In the genomic region with DNA sequence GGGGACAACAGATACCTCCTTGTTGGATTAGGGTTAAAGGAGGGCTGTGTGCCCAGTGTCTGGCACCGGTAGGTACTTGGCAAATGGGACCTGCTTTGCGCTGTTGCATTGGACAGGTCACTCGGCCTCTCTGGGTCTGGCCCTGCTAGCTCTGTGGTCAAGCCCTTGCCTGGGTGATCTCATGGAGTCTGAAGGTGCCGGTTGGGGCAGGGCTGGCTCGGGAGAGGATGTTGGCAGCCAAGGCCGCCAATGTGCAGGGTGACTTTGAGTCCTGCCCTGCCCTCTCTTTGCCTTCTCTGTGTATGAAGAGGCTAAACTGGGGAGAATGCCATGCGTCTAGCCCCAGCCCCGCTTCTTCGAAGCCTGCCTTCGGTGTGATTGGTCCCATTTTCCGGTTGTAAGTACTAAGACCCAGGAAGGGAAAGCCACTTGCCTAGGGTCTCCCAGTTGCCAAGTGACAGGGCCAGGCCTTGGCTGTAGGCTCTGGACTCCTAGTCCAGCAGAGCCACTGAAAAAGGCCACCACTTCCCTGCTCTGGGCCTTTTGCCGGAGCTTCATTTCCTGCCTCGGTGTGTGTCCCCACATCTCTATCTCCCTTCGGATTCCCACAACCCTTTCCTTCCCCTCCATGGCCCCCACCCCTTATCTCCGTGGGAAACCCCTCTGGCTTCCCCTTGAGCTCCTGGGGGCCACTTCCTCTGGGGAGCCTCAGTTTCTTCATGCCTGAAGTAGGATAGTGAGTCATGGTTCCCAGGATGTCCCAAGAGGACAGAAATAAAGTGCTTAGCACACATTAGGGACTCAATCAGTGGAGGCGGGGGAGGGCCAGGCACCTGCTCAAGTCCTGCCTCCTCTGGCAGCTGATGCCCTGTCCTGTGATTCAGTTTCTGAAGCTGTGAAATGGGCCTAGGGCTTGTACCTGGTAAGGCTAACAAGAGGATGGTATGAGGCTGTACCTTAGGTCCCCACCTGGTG, we compare ENCODE assay signal across 10 cellular contexts. TPM values are rescaled to one million over a fixed set of nuclear protein-coding genes. Genes with fewer than 3 reads are reported as not detected.
DNase-seq lines count a peak whose midpoint lies in the region; ATAC-seq and TF ChIP-seq lines count a peak whose summit lies in the region.
"Had no signal": no experiment of that assay in that cellular context is flagged by ENCODE, and none has a peak within 500 bp of the region (broad histone marks: within the 10 kb centered on the region; RNA-seq: fewer than 3 reads in every experiment).

No MANE protein-coding gene starts in this region.

- peaks cover 0 to 6% (median 0%) of the 10 kb centered on the region in 7 donors for H3K9me3 Mint-ChIP-seq in CD14-positive monocyte
- no peaks in the 10 kb centered on the region for H3K9me3 Mint-ChIP-seq in endodermal cell
- no peaks in the 10 kb centered on the region for H3K9me3 Mint-ChIP-seq in progenitor cell of endocrine pancreas (ENCODE audit: low read depth)
- H3K9me3 Mint-ChIP-seq: activated naive CD8-positive, alpha-beta T cell treated with anti-CD3 and anti-CD28 coated beads, Interleukin-2, amount 10 ng/mL, durations not matched to agents 7 days and 5 days had no signal

- peak overlapping the region; percentile 56 to 94 (median 82) for H3K27ac Mint-ChIP-seq in CD14-positive monocyte
- peak overlapping the region; percentile 85 for H3K27ac Mint-ChIP-seq in endodermal cell
- peak overlapping the region; percentile 55 for H3K27ac Mint-ChIP-seq in progenitor cell of endocrine pancreas
- H3K27ac Mint-ChIP-seq: activated naive CD8-positive, alpha-beta T cell treated with anti-CD3 and anti-CD28 coated beads, Interleukin-2, amount 10 ng/mL, durations not matched to agents 7 days and 5 days had no signal

- peaks cover 55 to 64% of the 10 kb centered on the region in 2 donors for H3K36me3 Mint-ChIP-seq in CD14-positive monocyte
- peaks cover 61% of the 10 kb centered on the region for H3K36me3 Mint-ChIP-seq in endodermal cell (ENCODE audit: low read depth)
- H3K36me3 Mint-ChIP-seq in progenitor cell of endocrine pancreas (ENCODE audit: insufficient read depth): peaks cover 16% of the 10 kb centered on the region
- H3K36me3 Mint-ChIP-seq: activated naive CD8-positive, alpha-beta T cell treated with anti-CD3 and anti-CD28 coated beads, Interleukin-2, amount 10 ng/mL, durations not matched to agents 7 days and 5 days had no signal

- peak overlapping the region; percentile 81 for H3K4me3 ChIP-seq in endodermal cell (ENCODE audit: low read length)

- 87 to 95% methylated on average over 10 to 16 of the region's 16 CpGs for WGBS in endodermal cell (ENCODE audit: insufficient coverage in 1 of 2, insufficient read length in 1 of 2), 2 experiments

- no peak overlapping the region for H3K9ac ChIP-seq in endodermal cell (ENCODE audit: extremely low read depth, low read length, poor library complexity, severe bottlenecking)

- DNase-seq in CD14-positive monocyte (ENCODE audit: low spot score) (peak; percentile 82), M059J (ENCODE audit: low read depth) (peak; percentile 56), endodermal cell (no peak), progenitor cell of endocrine pancreas (ENCODE audit: low spot score, unreplicated experiment) (no peak), activated T-cell treated with anti-CD3 and anti-CD28 coated beads for 4 hours (no peak), GDM1 (lab: John Stamatoyannopoulos, UW) (no peak)

- TF ChIP-seq CTCF in CD14-positive monocyte (IDR thresholded peaks at IDR 0.05): no peak
- no peak for TF ChIP-seq CTCF in endodermal cell (conservative IDR thresholded peaks at IDR 0.05)
- no peak for TF ChIP-seq CTCF in progenitor cell of endocrine pancreas (IDR thresholded peaks at IDR 0.05; ENCODE audit: unreplicated experiment)

- no peak overlapping the region for H3K27ac ChIP-seq in endodermal cell (ENCODE audit: low read depth, low read length)

- no peaks in the 10 kb centered on the region for H3K9me3 ChIP-seq in endodermal cell (ENCODE audit: control insufficient read depth, low read length)

- peaks cover 4% of the 10 kb centered on the region for H3K4me1 ChIP-seq in endodermal cell (ENCODE audit: control insufficient read depth, insufficient read depth, low read length)

- ATAC-seq in GM19395 (IDR thresholded peaks at IDR 0.05; ENCODE audit: unreplicated experiment) (no peak), HG03342 (IDR thresholded peaks at IDR 0.05; ENCODE audit: unreplicated experiment) (no peak)
- ATAC-seq: left lobe of liver had no signal

- intact Hi-C loops in CD14-positive monocyte (cut with micrococcal nuclease): loop anchor here (2.0 to 5.0 kb wide), 2 partner anchors 13 to 32 kb away; no protein-coding TSS in a partner anchor

- H3K4me1 Mint-ChIP-seq in CD14-positive monocyte (peaks cover 63% of the 10 kb centered on the region), endodermal cell (peaks cover 33% of the 10 kb centered on the region), progenitor cell of endocrine pancreas (ENCODE audit: low read depth) (peaks cover 23% of the 10 kb centered on the region)

- peaks cover 14 to 26% (median 19%) of the 10 kb centered on the region in 3 donors for H3K27me3 Mint-ChIP-seq in CD14-positive monocyte (ENCODE audit: low read depth in 3 of 3)
- H3K27me3 Mint-ChIP-seq in endodermal cell (ENCODE audit: insufficient read depth): no peaks in the 10 kb centered on the region
- no peaks in the 10 kb centered on the region for H3K27me3 Mint-ChIP-seq in progenitor cell of endocrine pancreas
- H3K27me3 Mint-ChIP-seq: activated naive CD8-positive, alpha-beta T cell treated with anti-CD3 and anti-CD28 coated beads, Interleukin-2, amount 10 ng/mL, durations not matched to agents 7 days and 5 days had no signal

- H3K27me3 ChIP-seq in endodermal cell (ENCODE audit: control insufficient read depth, insufficient read depth, low read length, poor library complexity, severe bottlenecking): no peaks in the 10 kb centered on the region

- peaks cover 71% of the 10 kb centered on the region for H3K36me3 ChIP-seq in endodermal cell (ENCODE audit: control insufficient read depth, insufficient read depth, low read length)

- H3K4me3 Mint-ChIP-seq in CD14-positive monocyte: peak overlapping the region; percentile 24 to 65
- H3K4me3 Mint-ChIP-seq in endodermal cell: no peak overlapping the region
- no peak overlapping the region for H3K4me3 Mint-ChIP-seq in progenitor cell of endocrine pancreas (ENCODE audit: low read depth)
- H3K4me3 Mint-ChIP-seq: activated naive CD8-positive, alpha-beta T cell treated with anti-CD3 and anti-CD28 coated beads, Interleukin-2, amount 10 ng/mL, durations not matched to agents 7 days and 5 days had no signal

RNA-seq across cellular contexts. Expression of gene SRC, which starts 3.9 kb away (rescaled TPM):
- polyA plus RNA-seq in CD14-positive monocyte: 1 to 10 TPM; 4.9 to 6.8 TPM
- 16.5 and 24.3 TPM in 2 replicates for total RNA-seq in M059J (2014; rRNA removed; shearing (Covaris generic))
- total RNA-seq in endodermal cell: 100 to 1,000 TPM in 1 of 2 donors, 10 to 100 TPM in 1; 75.6 to 109 TPM
- 48.4 TPM for polyA plus RNA-seq in endodermal cell (2013, experiment 1 of 2)
- polyA plus RNA-seq in endodermal cell (2013, experiment 2 of 2): 41.1 TPM
- total RNA-seq in progenitor cell of endocrine pancreas: 126 and 128 TPM in 2 replicates

Comparison
In these comparisons a context has a peak if more than half of its experiments do, and no peak if none do; other contexts are left out.
1. DNase-seq: peak in CD14-positive monocyte (single experiment) and M059J (single experiment); none in endodermal cell (single experiment), progenitor cell of endocrine pancreas (single experiment), activated T-cell treated with anti-CD3 and anti-CD28 coated beads for 4 hours (single experiment) and GDM1 (single experiment).
2. H3K4me3 Mint-ChIP-seq: peak in CD14-positive monocyte (2 of 2); none in endodermal cell (single experiment) and progenitor cell of endocrine pancreas (single experiment).
3. Peak in every context shown above with its lines, with median percentiles within 50 percentile points of each other: H3K27ac Mint-ChIP-seq.